9 cellular contexts compared by ENCODE assay signal in the genomic region with DNA sequence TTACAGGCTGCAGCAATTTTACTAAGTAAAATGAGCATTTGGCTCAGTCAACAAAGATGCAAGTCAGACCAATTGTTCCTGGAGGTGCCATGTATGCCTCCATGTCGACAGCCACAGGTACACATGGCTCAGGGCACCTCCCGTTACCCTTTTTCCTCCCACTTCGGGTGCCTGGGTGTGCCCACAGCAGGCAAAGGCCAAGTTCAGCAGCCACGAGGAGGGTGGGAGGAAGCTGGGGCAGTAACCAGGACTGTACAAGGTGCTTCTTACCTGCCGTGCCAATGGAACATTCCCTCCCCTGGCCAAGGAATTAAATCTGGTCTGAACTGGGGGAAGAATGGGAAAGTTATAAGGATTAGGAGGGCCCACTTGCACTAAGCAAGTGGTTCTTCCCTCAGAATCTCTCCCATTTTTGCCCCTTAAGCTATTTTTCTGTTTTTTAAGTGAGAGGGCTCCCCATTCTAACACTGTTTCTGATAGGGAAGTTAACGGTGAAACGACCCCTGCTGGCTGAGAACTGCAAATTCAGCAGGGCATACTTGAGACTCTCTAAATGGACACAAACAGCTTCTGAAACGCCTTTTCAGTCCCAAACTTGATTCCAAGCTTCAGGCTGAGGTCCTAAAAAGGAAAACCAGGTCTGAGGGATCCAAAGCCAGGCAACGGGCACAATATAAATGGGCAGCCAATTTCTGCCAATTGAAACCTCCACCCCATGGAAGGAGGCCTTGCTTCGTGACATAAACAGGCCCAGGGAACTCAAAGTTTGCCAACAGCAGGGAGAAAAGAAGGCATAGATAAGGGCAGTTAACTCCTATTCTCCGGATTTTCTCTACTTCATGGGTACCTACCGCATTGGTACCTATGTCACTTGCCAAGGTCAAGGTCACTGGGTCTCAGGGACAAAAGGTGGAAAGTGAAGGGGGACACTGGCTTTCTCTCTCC. TPM values are rescaled to one million over a fixed set of nuclear protein-coding genes. Genes with fewer than 3 reads are reported as not detected.
A peak's percentile ranks its signal among the peaks of the same experiment; 100 is the strongest.
DNase-seq lines count a peak whose midpoint lies in the region; ATAC-seq, FAIRE-seq and TF ChIP-seq lines count a peak whose summit lies in the region.
"Had no signal": no experiment of that assay in that cellular context is flagged by ENCODE, and none has a peak within 500 bp of the region (broad histone marks: within the 10 kb centered on the region; RNA-seq: fewer than 3 reads in every experiment).

No MANE protein-coding gene starts in this region.

- peak; percentile 3 for DNase-seq in NCI-H1436 (lab: John Stamatoyannopoulos, UW)
- DNase-seq in NCI-H1436 treated with DMSO at 0.1 percent for 48 hours (lab: John Stamatoyannopoulos, UW), result no peak
- DNase-seq in NB4 (ENCODE audit: low read depth), result peak; percentile 68
- DNase-seq in central memory CD8-positive, alpha-beta T cell (ENCODE audit: low spot score in 2 of 2), result peak; percentile 52 to 62
- peak; percentile 31 for DNase-seq in HepG2 (ENCODE audit: low spot score)
- peak; percentile 37 to 49 for DNase-seq in stimulated activated CD8-positive, alpha-beta memory T cell treated with anti-CD3 and anti-CD28 coated beads, Interleukin-4, amount 100 ng/mL, for 1 hour (ENCODE audit: low read depth in 2 of 2, low spot score in 1 of 2)
- DNase-seq in cortex of kidney (lab: John Stamatoyannopoulos, UW), result no peak

- TF ChIP-seq POLR2A in NB4 (IDR thresholded peaks at IDR 0.05; ENCODE audit: extremely low read depth, insufficient read length), result no peak
- TF ChIP-seq POLR2A in HepG2 (IDR thresholded peaks at IDR 0.05; ENCODE audit: insufficient read depth in 1 of 2, low read depth in 2 of 2, low read length in 2 of 2), result no peak

- TF ChIP-seq RAD21 in HepG2 (CRISPR knock-in tag; IDR thresholded peaks at IDR 0.05), result 0 out of 2 replicates have a peak, but pooled peaks have one; percentile 43

- peaks cover 13% of the 10 kb centered on the region; the same call in 1 of the 2 replicates for H3K4me1 ChIP-seq in HepG2 (ENCODE audit: insufficient read depth, low read length)

- no peaks in the 10 kb centered on the region for H3K9me3 ChIP-seq in HepG2 (ENCODE audit: low read length)

- no peaks in the 10 kb centered on the region for H3K36me3 ChIP-seq in HepG2 (replicated peaks in 1 of 2; ENCODE audit: control insufficient read depth in 1 of 2, insufficient read depth in 2 of 2, low read length in 2 of 2)

- H3K27ac Mint-ChIP-seq in central memory CD8-positive, alpha-beta T cell (ENCODE audit: low read depth), result peak overlapping the region; percentile 91

- H3K36me3 Mint-ChIP-seq in central memory CD8-positive, alpha-beta T cell (ENCODE audit: insufficient read depth), result peaks cover 8% of the 10 kb centered on the region

- in situ Hi-C loops in HepG2 (cut with HindIII; ENCODE audit: extremely low pct_ligation_motif_present, low pct_unique_long_range_greater_than_20kb), result loop anchor here (5.0 kb wide), 1 partner anchor 61 kb away; no protein-coding TSS in a partner anchor

- H3K79me2 ChIP-seq in HepG2 (ENCODE audit: insufficient read depth, low read length), result no peaks in the 10 kb centered on the region

- BruUV-seq in HepG2 (replicated peaks; lab: Mats Ljungman, UMichigan), result no TSS peak

- H3K27me3 ChIP-seq in HepG2 (ENCODE audit: control insufficient read depth in 1 of 2, insufficient read depth in 2 of 2, low read length in 2 of 2), result peaks cover 2 to 9% of the 10 kb centered on the region in 2 experiments; a peak in 2 of 5 replicates

- POLR2A ChIA-PET in HepG2 (lab: Yijun Ruan, JAX), result no interaction called here

- TF ChIP-seq EP300 in HepG2 (IDR thresholded peaks at IDR 0.05; ENCODE audit: low read depth in 2 of 2, low read length in 2 of 2) (no peak), HepG2 (CRISPR knock-in tag; IDR thresholded peaks at IDR 0.05; ENCODE audit: borderline replicate concordance) (no peak)

- no peak overlapping the region for H3K27ac ChIP-seq in HepG2 (ENCODE audit: extremely low read length, insufficient read depth, low read length)

- peak; percentile 90 for FAIRE-seq in HepG2 (lab: Jason Lieb, UNC)
- FAIRE-seq: islet of Langerhans had no signal

- intact Hi-C loops in HepG2 (cut with micrococcal nuclease; ENCODE audit: unreplicated experiment), result loop anchor here (1.0 to 5.0 kb wide), 3 partner anchors 74 to 376 kb away; no protein-coding TSS in a partner anchor

- H3K9me3 Mint-ChIP-seq in central memory CD8-positive, alpha-beta T cell, result peaks cover 4% of the 10 kb centered on the region

- H3K4me3 Mint-ChIP-seq in central memory CD8-positive, alpha-beta T cell, result peak overlapping the region; percentile 74

- peak overlapping the region; percentile 89 for H3K4me2 ChIP-seq in HepG2 (ENCODE audit: low read depth, low read length)

- H3K27me3 Mint-ChIP-seq in central memory CD8-positive, alpha-beta T cell, result no peaks in the 10 kb centered on the region

- CTCF ChIA-PET in HepG2 (lab: Yijun Ruan, JAX; ENCODE audit: low intra/inter-chr PET ratio, low total read pairs), result interaction anchor here (1.1 to 4.4 kb wide), 4 partner anchors 71 to 377 kb away, joined by 3 to 52 read pairs (median 4); no protein-coding TSS in a partner anchor

- no peaks in the 10 kb centered on the region for H4K20me1 ChIP-seq in HepG2 (ENCODE audit: insufficient read depth, low read length)

- ATAC-seq in central memory CD8-positive, alpha-beta T cell (replicated peaks; ENCODE audit: extremely low read depth, poor library complexity, severe bottlenecking), result peak; percentile 87
- peak; percentile 95 for ATAC-seq in HepG2

- no peak overlapping the region for H3K9ac ChIP-seq in HepG2 (ENCODE audit: insufficient read depth, low read depth, low read length)

- H3K4me1 Mint-ChIP-seq in central memory CD8-positive, alpha-beta T cell, result peaks cover 61% of the 10 kb centered on the region

- peak; percentile 65 for TF ChIP-seq CTCF in NB4 (IDR thresholded peaks at IDR 0.05; ENCODE audit: low read depth, low read length)
- peak; percentile 81 for TF ChIP-seq CTCF in WI38 (IDR thresholded peaks at IDR 0.05; ENCODE audit: low read depth, low read length)
- peak; percentile 80 for TF ChIP-seq CTCF in HepG2 (CRISPR knock-in tag; IDR thresholded peaks at IDR 0.05)

- peak overlapping the region; percentile 93 for H2AFZ ChIP-seq in HepG2 (ENCODE audit: low read length)

- no peak overlapping the region for H3K4me3 ChIP-seq in NB4 (ENCODE audit: low read depth, low read length)
- H3K4me3 ChIP-seq in WI38 (ENCODE audit: low read depth, low read length), result no peak overlapping the region
- peak overlapping the region in 1 of 3 experiments; percentile 49; a peak in 2 of 6 replicates for H3K4me3 ChIP-seq in HepG2 (replicated peaks in 1 of 3; ENCODE audit: insufficient read depth in 1 of 3, low read depth in 2 of 3, low read length in 3 of 3)

- WGBS in HepG2 (ENCODE audit: low lambda C conversion rate), result 11% methylated on average over 12 of the region's 12 CpGs

RNA-seq across cellular contexts. Expression of a gene that starts 24.8 kb away (rescaled TPM):
- total RNA-seq in HepG2 (2016; rRNA removed; fragmentation: Illumina TruSeq; extraction: Trizol), result not detected in 2 replicates
- not detected in 2 replicates for total RNA-seq in HepG2 (2016; cell fraction: cytosol; rRNA removed; fragmentation: Illumina TruSeq; extraction: Trizol; ENCODE audit: low read depth)
- not detected in 2 replicates for total RNA-seq in HepG2 (2016; cell fraction: insoluble cytoplasmic fraction; rRNA removed; fragmentation: Illumina TruSeq; extraction: Trizol)
- not detected in 2 replicates for total RNA-seq in HepG2 (2016; cell fraction: membrane; rRNA removed; fragmentation: Illumina TruSeq; extraction: Trizol)
- not detected in 2 replicates for total RNA-seq in HepG2 (2016; cell fraction: nucleus; rRNA removed; fragmentation: Illumina TruSeq; extraction: Trizol)
- polyA plus RNA-seq in HepG2 (2011; rRNA removed), result not detected in 2 replicates
- not detected in 2 replicates for polyA plus RNA-seq in HepG2 (2011; cell fraction: cytosol; rRNA removed)
- polyA plus RNA-seq in HepG2 (2011; cell fraction: nucleus; rRNA removed), result not detected in 2 replicates
- polyA plus RNA-seq in HepG2 (2012), result not detected in 2 replicates
- polyA plus RNA-seq in HepG2 (2016; cell fraction: cytosol; fragmentation: Illumina TruSeq; extraction: Trizol; ENCODE audit: low read depth), result not detected in 2 replicates
- polyA plus RNA-seq in HepG2 (2016; cell fraction: insoluble cytoplasmic fraction; fragmentation: Illumina TruSeq; extraction: Trizol; ENCODE audit: low read depth), result not detected in 2 replicates
- polyA plus RNA-seq in HepG2 (2016; cell fraction: membrane; fragmentation: Illumina TruSeq; extraction: Trizol; ENCODE audit: low read depth), result not detected in 2 replicates
- polyA plus RNA-seq in HepG2 (2016; cell fraction: nucleus; fragmentation: Illumina TruSeq; extraction: Trizol; ENCODE audit: insufficient read depth, low read depth), result not detected in 2 replicates
- polyA minus RNA-seq in HepG2 (2011; rRNA and poly(A)+ RNA removed; ENCODE audit: low replicate concordance), result not detected in 2 replicates
- not detected in 2 replicates for polyA minus RNA-seq in HepG2 (2011; cell fraction: cytosol; rRNA and poly(A)+ RNA removed)
- polyA minus RNA-seq in HepG2 (2011; cell fraction: nucleus; rRNA and poly(A)+ RNA removed), result not detected in 2 replicates

RNA-seq across cellular contexts. Expression of a gene that starts 38.6 kb away (rescaled TPM):
- 0.69 and 2.5 TPM in 2 replicates for total RNA-seq in HepG2 (2016; rRNA removed; fragmentation: Illumina TruSeq; extraction: Trizol)
- total RNA-seq in HepG2 (2016; cell fraction: cytosol; rRNA removed; fragmentation: Illumina TruSeq; extraction: Trizol; ENCODE audit: low read depth), result 4.0 TPM in 2 replicates
- 0.18 and 2.5 TPM in 2 replicates for total RNA-seq in HepG2 (2016; cell fraction: insoluble cytoplasmic fraction; rRNA removed; fragmentation: Illumina TruSeq; extraction: Trizol)
- 0.87 and 2.4 TPM in 2 replicates for total RNA-seq in HepG2 (2016; cell fraction: membrane; rRNA removed; fragmentation: Illumina TruSeq; extraction: Trizol)
- total RNA-seq in HepG2 (2016; cell fraction: nucleus; rRNA removed; fragmentation: Illumina TruSeq; extraction: Trizol), result 7.5 and 7.7 TPM in 2 replicates
- 7.7 and 8.6 TPM in 2 replicates for polyA plus RNA-seq in HepG2 (2011; rRNA removed)
- 0.85 and 3.0 TPM in 2 replicates for polyA plus RNA-seq in HepG2 (2011; cell fraction: cytosol; rRNA removed)
- polyA plus RNA-seq in HepG2 (2011; cell fraction: nucleus; rRNA removed), result 30.5 and 31.4 TPM in 2 replicates
- polyA plus RNA-seq in HepG2 (2012), result 5.3 and 5.9 TPM in 2 replicates
- 0.26 and 0.28 TPM in 2 replicates for polyA plus RNA-seq in HepG2 (2016; cell fraction: cytosol; fragmentation: Illumina TruSeq; extraction: Trizol; ENCODE audit: low read depth)
- 0.49 and 1.2 TPM in 2 replicates for polyA plus RNA-seq in HepG2 (2016; cell fraction: insoluble cytoplasmic fraction; fragmentation: Illumina TruSeq; extraction: Trizol; ENCODE audit: low read depth)
- polyA plus RNA-seq in HepG2 (2016; cell fraction: membrane; fragmentation: Illumina TruSeq; extraction: Trizol; ENCODE audit: low read depth), result 0.22 and 0.38 TPM in 2 replicates
- polyA plus RNA-seq in HepG2 (2016; cell fraction: nucleus; fragmentation: Illumina TruSeq; extraction: Trizol; ENCODE audit: insufficient read depth, low read depth), result 19.9 and 22.7 TPM in 2 replicates
- 0.42 and 2.6 TPM in 2 replicates for polyA minus RNA-seq in HepG2 (2011; rRNA and poly(A)+ RNA removed; ENCODE audit: low replicate concordance)
- polyA minus RNA-seq in HepG2 (2011; cell fraction: cytosol; rRNA and poly(A)+ RNA removed), result 0.26 and 2.0 TPM in 2 replicates
- 26.3 and 30.8 TPM in 2 replicates for polyA minus RNA-seq in HepG2 (2011; cell fraction: nucleus; rRNA and poly(A)+ RNA removed)

RNA-seq across cellular contexts. Expression of a gene that starts 52.6 kb away (rescaled TPM):
- total RNA-seq in HepG2 (2016; rRNA removed; fragmentation: Illumina TruSeq; extraction: Trizol), result not detected in 2 replicates
- total RNA-seq in HepG2 (2016; cell fraction: cytosol; rRNA removed; fragmentation: Illumina TruSeq; extraction: Trizol; ENCODE audit: low read depth), result not detected in 2 replicates
- not detected in 2 replicates for total RNA-seq in HepG2 (2016; cell fraction: insoluble cytoplasmic fraction; rRNA removed; fragmentation: Illumina TruSeq; extraction: Trizol)
- not detected in 2 replicates for total RNA-seq in HepG2 (2016; cell fraction: membrane; rRNA removed; fragmentation: Illumina TruSeq; extraction: Trizol)
- not detected in 2 replicates for total RNA-seq in HepG2 (2016; cell fraction: nucleus; rRNA removed; fragmentation: Illumina TruSeq; extraction: Trizol)
- polyA plus RNA-seq in HepG2 (2011; rRNA removed), result not detected in 2 replicates
- not detected in 2 replicates for polyA plus RNA-seq in HepG2 (2011; cell fraction: cytosol; rRNA removed)
- polyA plus RNA-seq in HepG2 (2011; cell fraction: nucleus; rRNA removed), result not detected in 2 replicates
- polyA plus RNA-seq in HepG2 (2012), result not detected in 2 replicates
- not detected in 2 replicates for polyA plus RNA-seq in HepG2 (2016; cell fraction: cytosol; fragmentation: Illumina TruSeq; extraction: Trizol; ENCODE audit: low read depth)
- polyA plus RNA-seq in HepG2 (2016; cell fraction: insoluble cytoplasmic fraction; fragmentation: Illumina TruSeq; extraction: Trizol; ENCODE audit: low read depth), result not detected in 2 replicates
- polyA plus RNA-seq in HepG2 (2016; cell fraction: membrane; fragmentation: Illumina TruSeq; extraction: Trizol; ENCODE audit: low read depth), result not detected in 2 replicates
- not detected in 2 replicates for polyA plus RNA-seq in HepG2 (2016; cell fraction: nucleus; fragmentation: Illumina TruSeq; extraction: Trizol; ENCODE audit: insufficient read depth, low read depth)
- not detected in 2 replicates for polyA minus RNA-seq in HepG2 (2011; rRNA and poly(A)+ RNA removed; ENCODE audit: low replicate concordance)
- polyA minus RNA-seq in HepG2 (2011; cell fraction: cytosol; rRNA and poly(A)+ RNA removed), result not detected in 2 replicates
- polyA minus RNA-seq in HepG2 (2011; cell fraction: nucleus; rRNA and poly(A)+ RNA removed), result not detected in 2 replicates

Comparison
In these comparisons a context has a peak if more than half of its experiments do, and no peak if none do; other contexts are left out.
1. DNase-seq: peak in NCI-H1436 (single experiment), NB4 (single experiment), central memory CD8-positive, alpha-beta T cell (2 of 2), HepG2 (single experiment) and stimulated activated CD8-positive, alpha-beta memory T cell treated with anti-CD3 and anti-CD28 coated beads, Interleukin-4, amount 100 ng/mL, for 1 hour (2 of 2); none in NCI-H1436 treated with DMSO at 0.1 percent for 48 hours (single experiment) and cortex of kidney (single experiment).
2. Peak in every context shown above with its lines, with median percentiles within 50 percentile points of each other: CTCF ChIP-seq.